9 cellular contexts compared by ENCODE assay signal in genomic region chr5:5886812-5887486, GRCh38.
DNase-seq lines count a peak whose midpoint lies in the region; ATAC-seq, FAIRE-seq and TF ChIP-seq lines count a peak whose summit lies in the region.
"Had no signal": no experiment of that assay in that cellular context is flagged by ENCODE, and none has a peak within 500 bp of the region (broad histone marks: within the 10 kb centered on the region; RNA-seq: fewer than 3 reads in every experiment).

No MANE protein-coding gene starts in this region.

- 12 to 14% methylated on average over 41 to 42 of the region's 42 CpGs for WGBS in pancreas, 2 donors

- FAIRE-seq in pancreas (lab: Jason Lieb, UNC), result no peak

- intact Hi-C loops in pancreas (cut with DNase I), result no loop called here

- H3K9me3 ChIP-seq in pancreas, result no peaks in the 10 kb centered on the region
- H3K9me3 ChIP-seq: SJSA1 had no signal

- peak; percentile 83 for DNase-seq in NCI-H748 (lab: John Stamatoyannopoulos, UW; ENCODE audit: unreplicated experiment)
- no peak for DNase-seq in astrocyte of the spinal cord (ENCODE audit: low read depth, low spot score)
- DNase-seq in pancreas, result peak in 5 of 6 donors; percentile 13 to 87 (median 57)
- DNase-seq in GDM1 (lab: John Stamatoyannopoulos, UW), result no peak
- no peak for DNase-seq in DMS 273 (lab: John Stamatoyannopoulos, UW; ENCODE audit: unreplicated experiment)

- H3K4me3 ChIP-seq in astrocyte of the spinal cord (ENCODE audit: low read depth, low read length), result no peak overlapping the region
- H3K4me3 ChIP-seq in pancreas, result no peak overlapping the region
- H3K4me3 ChIP-seq: SJSA1 had no signal

- no peaks in the 10 kb centered on the region for H3K36me3 ChIP-seq in pancreas
- H3K36me3 ChIP-seq: SJSA1 had no signal

- H3K27ac ChIP-seq in pancreas, result no peak overlapping the region
- H3K27ac ChIP-seq: SJSA1 had no signal

- in situ Hi-C loops in astrocyte of the spinal cord (cut with HindIII; ENCODE audit: low sequenced_read_pairs), result no loop called here

- peaks cover 0 to 5% (median 0%) of the 10 kb centered on the region in 4 donors for H3K27me3 ChIP-seq in pancreas
- H3K27me3 ChIP-seq: SJSA1 had no signal

- ATAC-seq in GM18499 (IDR thresholded peaks at IDR 0.05; ENCODE audit: insufficient read depth, unreplicated experiment) (peak; percentile 58), HG02610 (IDR thresholded peaks at IDR 0.05; ENCODE audit: unreplicated experiment) (peak; percentile 81), pancreas (peak; percentile 74 to 93 (median 93)), HG03378 (IDR thresholded peaks at IDR 0.05; ENCODE audit: unreplicated experiment) (no peak)

- no peaks in the 10 kb centered on the region for H3K4me1 ChIP-seq in pancreas

- TF ChIP-seq CTCF in astrocyte of the spinal cord (IDR thresholded peaks at IDR 0.05; ENCODE audit: low read depth, low read length), result peak; percentile 15
- TF ChIP-seq CTCF in pancreas (IDR thresholded peaks at IDR 0.05), result peak; percentile 57 to 71 (median 67)

Comparison
In these comparisons a context has a peak if more than half of its experiments do, and no peak if none do; other contexts are left out.
1. DNase-seq: peak in NCI-H748 (single experiment) and pancreas (5 of 6); none in astrocyte of the spinal cord (single experiment), GDM1 (single experiment) and DMS 273 (single experiment).